ENCODE assay signal across 17 cellular contexts in genomic region chr7:2611401-2611800, GRCh38.
"Had no signal": no experiment of that assay in that cellular context is flagged by ENCODE, and none has a peak within 500 bp of the region (broad histone marks: within the 10 kb centered on the region; RNA-seq: fewer than 3 reads in every experiment).

No MANE protein-coding gene starts in this region.

- H3K36me3 ChIP-seq: right atrium auricular region, uterus had no signal

- H3K4me3 ChIP-seq: body of pancreas, right atrium auricular region, skin epidermis, tibial nerve, uterus had no signal

- ATAC-seq: activated CD8-positive, alpha-beta T cell treated with anti-CD3 and anti-CD28 coated beads for 36 hours; activated T-helper 17 cell treated with anti-CD3 and anti-CD28 coated beads, Interleukin-2, amount 50 U/mL, for 72 hours; body of pancreas; left lobe of liver had no signal

- H3K9me3 ChIP-seq: body of pancreas, right atrium auricular region, tibial nerve, uterus had no signal

- DNase-seq: activated CD4-positive, alpha-beta T cell treated with anti-CD3 and anti-CD28 coated beads for 48 hours; activated CD4-positive, CD25-positive, alpha-beta regulatory T cell; activated CD8-positive, alpha-beta T cell treated with anti-CD3 and anti-CD28 coated beads for 36 hours; activated naive CD4-positive, alpha-beta T cell; activated naive CD8-positive, alpha-beta T cell treated with anti-CD3 and anti-CD28 coated beads, Interleukin-2, amount 10 ng/mL, durations not matched to agents 7 days and 5 days; activated T-cell treated with anti-CD3 and anti-CD28 coated beads, Interleukin-2, amount 50 U/mL, for 1 hour; body of pancreas; caudate nucleus; head of caudate nucleus; mammary epithelial cell; naive B cell; uterus had no signal

- H3K27me3 ChIP-seq: body of pancreas, right atrium auricular region, tibial nerve, uterus had no signal

- H3K27ac ChIP-seq: body of pancreas, tibial nerve, uterus had no signal

- H3K4me1 ChIP-seq: uterus had no signal
